ENCODE assay signal across 10 cellular contexts in the genomic region with DNA sequence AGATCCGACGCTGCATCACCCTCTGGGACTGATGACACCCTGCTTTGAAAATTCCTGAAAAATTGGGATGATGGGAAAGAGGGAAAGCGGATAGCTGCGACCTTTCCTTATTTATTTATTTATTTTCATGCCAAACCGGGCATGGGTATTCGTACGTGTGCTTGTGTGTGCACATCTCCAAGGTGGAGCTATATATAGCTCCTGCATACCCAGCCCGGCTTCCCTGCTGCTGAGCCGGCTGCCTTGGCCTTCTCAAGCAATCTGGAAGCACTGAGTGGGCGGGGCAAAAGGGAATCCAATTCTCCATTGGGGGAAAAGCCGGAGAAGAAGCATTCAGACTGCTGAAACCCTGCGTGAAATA. TPM values are rescaled to one million over a fixed set of nuclear protein-coding genes. Genes with fewer than 3 reads are reported as not detected.
DNase-seq lines count a peak whose midpoint lies in the region; ATAC-seq, FAIRE-seq and TF ChIP-seq lines count a peak whose summit lies in the region.
"Had no signal": no experiment of that assay in that cellular context is flagged by ENCODE, and none has a peak within 500 bp of the region (broad histone marks: within the 10 kb centered on the region; RNA-seq: fewer than 3 reads in every experiment).

No MANE protein-coding gene starts in this region.

- no peaks in the 10 kb centered on the region for H3K79me2 ChIP-seq in osteoblast (ENCODE audit: insufficient read depth, low read length)

- no peaks in the 10 kb centered on the region for H3K36me3 ChIP-seq in osteoblast (ENCODE audit: insufficient read depth, low read length)

- no peak overlapping the region for H2AFZ ChIP-seq in osteoblast (ENCODE audit: low read length)

- FAIRE-seq in H54 (lab: Jason Lieb, UNC), result no peak
- FAIRE-seq: RCC 7860 had no signal

- H3K4me2 ChIP-seq in osteoblast (ENCODE audit: insufficient read depth, low read length), result no peak overlapping the region

- DNase-seq in NCI-H1417 (lab: John Stamatoyannopoulos, UW) (peak; percentile 83 to 93 (median 84)), astrocyte of the hippocampus (ENCODE audit: low read depth, low spot score) (peak; percentile 4), superior temporal gyrus (ENCODE audit: extremely low spot score) (peak; percentile 72), H54 (ENCODE audit: insufficient read length, low spot score) (no peak), osteoblast (ENCODE audit: insufficient read length, low spot score, missing footprints) (no peak)

- peaks cover 9% of the 10 kb centered on the region for H3K27me3 ChIP-seq in layer of hippocampus (ENCODE audit: control insufficient read depth, insufficient read depth, low read length)
- peaks cover 6% of the 10 kb centered on the region for H3K27me3 ChIP-seq in osteoblast (ENCODE audit: insufficient read depth, low read length)

- H3K9me3 ChIP-seq in osteoblast (ENCODE audit: low read depth, low read length), result no peaks in the 10 kb centered on the region

- H3K27ac ChIP-seq in layer of hippocampus (ENCODE audit: low read depth, low read length), result peak overlapping the region; percentile 68
- no peak overlapping the region for H3K27ac ChIP-seq in osteoblast (ENCODE audit: low read depth, low read length)

- no peaks in the 10 kb centered on the region for H3K4me1 ChIP-seq in osteoblast (ENCODE audit: insufficient read depth, low read length)

- TF ChIP-seq CTCF in osteoblast (IDR thresholded peaks at IDR 0.05; ENCODE audit: extremely low read depth, low read depth, low read length), result no peak

- no peak for TF ChIP-seq POLR2A in H54 (IDR thresholded peaks at IDR 0.05; ENCODE audit: low read depth, low read length)

- no peak overlapping the region for H3K4me3 ChIP-seq in osteoblast (ENCODE audit: insufficient read depth, low read length)

- no peak for ATAC-seq in GM19328 (IDR thresholded peaks at IDR 0.05; ENCODE audit: unreplicated experiment)
- ATAC-seq in GM21825 (IDR thresholded peaks at IDR 0.05; ENCODE audit: unreplicated experiment), result no peak
- ATAC-seq: left lobe of liver had no signal

- H4K20me1 ChIP-seq in osteoblast (ENCODE audit: insufficient read depth, low read length), result no peaks in the 10 kb centered on the region

RNA-seq across cellular contexts. Expression of a gene that starts 1.2 kb away (rescaled TPM):
- 0.29 and 0.36 TPM in 2 replicates for total RNA-seq in osteoblast

Comparison
In these comparisons a context has a peak if more than half of its experiments do, and no peak if none do; other contexts are left out.
1. DNase-seq: peak in NCI-H1417 (3 of 3), astrocyte of the hippocampus (single experiment) and superior temporal gyrus (single experiment); none in H54 (single experiment) and osteoblast (single experiment).